Comparison of ENCODE assay signal across 23 cellular contexts in genomic region chr13:21925720-21926119, GRCh38.
"Had no signal": no experiment of that assay in that cellular context is flagged by ENCODE, and none has a peak within 500 bp of the region (broad histone marks: within the 10 kb centered on the region; RNA-seq: fewer than 3 reads in every experiment).

No MANE protein-coding gene starts in this region.

- H3K27me3 ChIP-seq: colonic mucosa, heart left ventricle, right lobe of liver, testis, tibial nerve, upper lobe of right lung, vagina had no signal

- H3K4me1 ChIP-seq: colonic mucosa, heart left ventricle, left ventricle myocardium inferior, lower lobe of right lung, psoas muscle, right lobe of liver, testis, tibial nerve, upper lobe of right lung, vagina had no signal

- H3K27me3 Mint-ChIP-seq: stimulated activated naive CD8-positive, alpha-beta T cell treated with anti-CD3 and anti-CD28 coated beads, Interleukin-15, amount 100 ng/mL, for 72 hours had no signal

- ATAC-seq: heart left ventricle; left cardiac atrium; lower lobe of right lung; natural killer cell treated with Interleukin-12 subunit alpha and Interleukin-12 subunit beta and Interleukin-15 and Interleukin-18, amount 100 ng/mL, for 72 hours; psoas muscle; right lobe of liver; stimulated activated naive B cell treated with anti-CD40 and anti-IgM and Interleukin-4, amounts not matched to agents 10 μg/mL and 1 μg/mL and 100 μg/mL, for 72 hours; stimulated activated naive CD8-positive, alpha-beta T cell treated with anti-CD3 and anti-CD28 coated beads, Interleukin-15, amount 100 ng/mL, for 72 hours; upper lobe of right lung had no signal

- DNase-seq: colonic mucosa; effector CD4-positive, alpha-beta T cell; foreskin melanocyte; heart left ventricle; hypothalamus; kidney; left cardiac atrium; left ventricle myocardium inferior; lower lobe of right lung; midbrain; psoas muscle; retina; right lobe of liver; stimulated activated CD4-positive, alpha-beta T cell treated with anti-CD3 and anti-CD28 coated beads, Interleukin-2, amount 100 ng/mL, for 24 hours; stimulated activated CD4-positive, alpha-beta T cell treated with anti-CD3 and anti-CD28 coated beads, Interleukin-4, amount 100 ng/mL, for 4 hours; stimulated activated naive B cell treated with anti-CD40 and anti-IgM and Interleukin-4, amounts not matched to agents 10 μg/mL and 1 μg/mL and 100 μg/mL, for 72 hours; stimulated activated naive CD8-positive, alpha-beta T cell treated with anti-CD3 and anti-CD28 coated beads, Interleukin-15, amount 100 ng/mL, for 72 hours; testis; upper lobe of right lung had no signal

- H3K4me3 ChIP-seq: colonic mucosa, heart left ventricle, left ventricle myocardium inferior, lower lobe of right lung, psoas muscle, right lobe of liver, testis, tibial nerve, upper lobe of right lung, vagina had no signal

- H3K27ac Mint-ChIP-seq: memory B cell; natural killer cell treated with Interleukin-12 subunit alpha and Interleukin-12 subunit beta and Interleukin-15 and Interleukin-18, amount 100 ng/mL, for 72 hours; stimulated activated naive B cell treated with anti-CD40 and anti-IgM and Interleukin-4, amounts not matched to agents 10 μg/mL and 1 μg/mL and 100 μg/mL, for 72 hours had no signal

- H3K4me3 Mint-ChIP-seq: memory B cell; natural killer cell treated with Interleukin-12 subunit alpha and Interleukin-12 subunit beta and Interleukin-15 and Interleukin-18, amount 100 ng/mL, for 72 hours; stimulated activated naive B cell treated with anti-CD40 and anti-IgM and Interleukin-4, amounts not matched to agents 10 μg/mL and 1 μg/mL and 100 μg/mL, for 72 hours; stimulated activated naive CD8-positive, alpha-beta T cell treated with anti-CD3 and anti-CD28 coated beads, Interleukin-15, amount 100 ng/mL, for 72 hours had no signal

- H3K9me3 Mint-ChIP-seq: memory B cell; natural killer cell treated with Interleukin-12 subunit alpha and Interleukin-12 subunit beta and Interleukin-15 and Interleukin-18, amount 100 ng/mL, for 72 hours; stimulated activated naive B cell treated with anti-CD40 and anti-IgM and Interleukin-4, amounts not matched to agents 10 μg/mL and 1 μg/mL and 100 μg/mL, for 72 hours; stimulated activated naive CD8-positive, alpha-beta T cell treated with anti-CD3 and anti-CD28 coated beads, Interleukin-15, amount 100 ng/mL, for 72 hours had no signal

- H3K36me3 ChIP-seq: colonic mucosa, heart left ventricle, left ventricle myocardium inferior, lower lobe of right lung, right lobe of liver, tibial nerve, upper lobe of right lung, vagina had no signal

- H3K36me3 Mint-ChIP-seq: memory B cell; natural killer cell treated with Interleukin-12 subunit alpha and Interleukin-12 subunit beta and Interleukin-15 and Interleukin-18, amount 100 ng/mL, for 72 hours; stimulated activated naive B cell treated with anti-CD40 and anti-IgM and Interleukin-4, amounts not matched to agents 10 μg/mL and 1 μg/mL and 100 μg/mL, for 72 hours had no signal

- H3K27ac ChIP-seq: colonic mucosa, heart left ventricle, left ventricle myocardium inferior, lower lobe of right lung, psoas muscle, right lobe of liver, testis, tibial nerve, upper lobe of right lung, vagina had no signal
